In the genomic region with DNA sequence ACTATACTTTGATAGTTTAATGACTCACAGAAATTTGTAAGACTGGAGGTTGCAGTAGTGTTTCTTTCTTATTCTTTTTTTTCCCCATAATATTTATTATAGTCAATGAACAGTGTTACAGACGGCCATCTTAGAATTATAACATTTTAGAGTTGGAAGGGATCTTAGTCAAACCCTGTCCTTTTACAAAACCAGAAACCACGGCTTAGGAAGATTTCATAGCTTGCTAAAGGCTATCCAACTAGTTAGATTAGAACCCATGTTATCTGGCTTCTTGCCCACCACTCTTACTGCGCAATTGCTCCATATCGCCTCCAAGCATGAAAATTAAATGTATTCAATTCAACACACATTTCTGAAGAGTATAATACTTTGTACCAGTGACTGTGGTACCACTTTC, we compare ENCODE assay signal across 8 cellular contexts. TPM values are rescaled to one million over a fixed set of nuclear protein-coding genes. Genes with fewer than 3 reads are reported as not detected.
DNase-seq lines count a peak whose midpoint lies in the region; ATAC-seq, FAIRE-seq and TF ChIP-seq lines count a peak whose summit lies in the region.

No MANE protein-coding gene starts in this region.

- H3K27ac ChIP-seq in CD8-positive, alpha-beta memory T cell (ENCODE audit: low read depth, low read length): peak overlapping the region; percentile 91
- H3K27ac ChIP-seq in MM.1S (ENCODE audit: low read length) (peak overlapping the region; percentile 98; the same call in 1 of the 2 replicates), HepG2 (ENCODE audit: extremely low read length, insufficient read depth, low read length) (peak overlapping the region; percentile 96)

- H3K9me3 Mint-ChIP-seq in CD8-positive, alpha-beta memory T cell: peaks cover 0 to 2% (median 0%) of the 10 kb centered on the region in 5 donors
- no peaks in the 10 kb centered on the region for H3K9me3 Mint-ChIP-seq in type B pancreatic cell

- peak overlapping the region; percentile 74 for H3K4me3 ChIP-seq in CD8-positive, alpha-beta memory T cell (ENCODE audit: low read length)
- H3K4me3 ChIP-seq in MM.1S (ENCODE audit: low read length): peak overlapping the region; percentile 75
- peak overlapping the region; percentile 73 to 76 (median 76) for H3K4me3 ChIP-seq in HepG2 (replicated peaks in 1 of 3; ENCODE audit: insufficient read depth in 1 of 3, low read depth in 2 of 3, low read length in 3 of 3)

- no peak for TF ChIP-seq RAD21 in HepG2 (CRISPR knock-in tag; IDR thresholded peaks at IDR 0.05)

- no peaks in the 10 kb centered on the region for H3K9me3 ChIP-seq in CD8-positive, alpha-beta memory T cell (ENCODE audit: low read length)
- H3K9me3 ChIP-seq in MM.1S (replicated peaks; ENCODE audit: insufficient read depth, low read length) (no peaks in the 10 kb centered on the region), HepG2 (ENCODE audit: low read length) (no peaks in the 10 kb centered on the region)

- H3K27me3 ChIP-seq in CD8-positive, alpha-beta memory T cell (ENCODE audit: insufficient read depth, low read length, poor library complexity, severe bottlenecking): no peaks in the 10 kb centered on the region
- H3K27me3 ChIP-seq in MM.1S (replicated peaks; ENCODE audit: insufficient read depth, low read length) (no peaks in the 10 kb centered on the region), HepG2 (ENCODE audit: control insufficient read depth in 1 of 2, insufficient read depth in 2 of 2, low read length in 2 of 2) (no peaks in the 10 kb centered on the region)

- intact Hi-C loops in HepG2 (cut with micrococcal nuclease; ENCODE audit: unreplicated experiment): no loop called here

- BruUV-seq in HepG2 (replicated peaks; lab: Mats Ljungman, UMichigan): no TSS peak

- peak overlapping the region; percentile 41; the same call in 1 of the 2 replicates for H3K4me2 ChIP-seq in MM.1S (ENCODE audit: low read depth, low read length)
- H3K4me2 ChIP-seq in HepG2 (ENCODE audit: low read depth, low read length): peak overlapping the region; percentile 71

- TF ChIP-seq EP300 in HepG2 (IDR thresholded peaks at IDR 0.05; ENCODE audit: low read depth in 2 of 2, low read length in 2 of 2) (no peak), HepG2 (CRISPR knock-in tag; IDR thresholded peaks at IDR 0.05; ENCODE audit: borderline replicate concordance) (no peak)

- no peaks in the 10 kb centered on the region for H3K9me2 ChIP-seq in MM.1S (replicated peaks; ENCODE audit: insufficient read depth, low read length)

- H3K9ac ChIP-seq in MM.1S (ENCODE audit: low read length) (peak overlapping the region; percentile 95; the same call in 1 of the 2 replicates), HepG2 (ENCODE audit: insufficient read depth, low read depth, low read length) (peak overlapping the region; percentile 90)

- H3K4me3 Mint-ChIP-seq in CD8-positive, alpha-beta memory T cell: peak overlapping the region; percentile 85 to 99 (median 95)
- peak overlapping the region; percentile 92 for H3K4me3 Mint-ChIP-seq in type B pancreatic cell

- no peak for TF ChIP-seq CTCF in MM.1S (IDR thresholded peaks at IDR 0.05; ENCODE audit: low read length)
- no peak for TF ChIP-seq CTCF in HepG2 (CRISPR knock-in tag; IDR thresholded peaks at IDR 0.05)
- TF ChIP-seq CTCF in type B pancreatic cell (conservative IDR thresholded peaks at IDR 0.05): no peak

- peak in 1 of 5 donors; percentile 13 for DNase-seq in CD8-positive, alpha-beta memory T cell
- no peak for DNase-seq in MM.1S
- peak; percentile 37 for DNase-seq in astrocyte of the hippocampus (ENCODE audit: low read depth, low spot score)
- DNase-seq in HepG2 (ENCODE audit: low spot score): no peak
- DNase-seq in type B pancreatic cell (ENCODE audit: extremely low spot score, unreplicated experiment): no peak
- no peak for DNase-seq in AML-193 (lab: John Stamatoyannopoulos, UW)
- DNase-seq in cerebellum (ENCODE audit: low spot score): no peak

- FAIRE-seq in HepG2 (lab: Jason Lieb, UNC): no peak

- H4K20me1 ChIP-seq in MM.1S (ENCODE audit: insufficient read depth, low read length) (no peaks in the 10 kb centered on the region), HepG2 (ENCODE audit: insufficient read depth, low read length) (no peaks in the 10 kb centered on the region)

- ATAC-seq in HepG2: no peak
- no peak for ATAC-seq in HG02678 (IDR thresholded peaks at IDR 0.05; ENCODE audit: unreplicated experiment)

- H3K79me2 ChIP-seq in MM.1S (ENCODE audit: low read length) (peaks cover 47% of the 10 kb centered on the region), HepG2 (ENCODE audit: insufficient read depth, low read length) (peaks cover 40% of the 10 kb centered on the region)

- H2AFZ ChIP-seq in MM.1S (ENCODE audit: low read length) (no peak overlapping the region), HepG2 (ENCODE audit: low read length) (no peak overlapping the region)

- H3F3A ChIP-seq in MM.1S (ENCODE audit: insufficient read depth, low read length): peaks cover 7% of the 10 kb centered on the region; the same call in 1 of the 2 replicates

- POLR2A ChIA-PET in CD8-positive, alpha-beta memory T cell (lab: Charles Lee): interaction anchor here (1.0 to 1.1 kb wide), 2 partner anchors 98 to 485 kb away, joined by 4 read pairs; partner anchors contain the start of gene SH2D1A
- POLR2A ChIA-PET in HepG2 (lab: Yijun Ruan, JAX): interaction anchor here (0.6 to 2.0 kb wide), 6 partner anchors 9 to 84 kb away, joined by 3 to 11 read pairs (median 4); no protein-coding TSS in a partner anchor

- peaks cover 0 to 11% (median 0%) of the 10 kb centered on the region in 3 donors for H3K36me3 Mint-ChIP-seq in CD8-positive, alpha-beta memory T cell
- H3K36me3 Mint-ChIP-seq in type B pancreatic cell: no peaks in the 10 kb centered on the region

- peaks cover 16 to 31% (median 24%) of the 10 kb centered on the region in 3 donors for H3K4me1 Mint-ChIP-seq in CD8-positive, alpha-beta memory T cell
- H3K4me1 Mint-ChIP-seq in type B pancreatic cell (ENCODE audit: unreplicated experiment): peaks cover 5% of the 10 kb centered on the region

- H3K4me1 ChIP-seq in CD8-positive, alpha-beta memory T cell (ENCODE audit: insufficient read depth, low read length): peaks cover 7% of the 10 kb centered on the region
- H3K4me1 ChIP-seq in MM.1S (ENCODE audit: low read length) (no peaks in the 10 kb centered on the region; the same call in 1 of the 2 replicates), HepG2 (ENCODE audit: insufficient read depth, low read length) (peaks cover 9% of the 10 kb centered on the region; the same call in 1 of the 2 replicates)

- no peak for TF ChIP-seq POLR2A in HepG2 (IDR thresholded peaks at IDR 0.05; ENCODE audit: insufficient read depth in 1 of 2, low read depth in 2 of 2, low read length in 2 of 2)

- 2% methylated on average over 4 of the region's 4 CpGs for WGBS in HepG2 (ENCODE audit: low lambda C conversion rate)

- in situ Hi-C loops in HepG2 (cut with HindIII; ENCODE audit: extremely low pct_ligation_motif_present, low pct_unique_long_range_greater_than_20kb): no loop called here

- CTCF ChIA-PET in CD8-positive, alpha-beta memory T cell (lab: Charles Lee): no interaction called here
- CTCF ChIA-PET in HepG2 (lab: Yijun Ruan, JAX; ENCODE audit: low intra/inter-chr PET ratio, low total read pairs): no interaction called here

- no peaks in the 10 kb centered on the region for H3K36me3 ChIP-seq in CD8-positive, alpha-beta memory T cell (ENCODE audit: insufficient read depth, low read length)
- H3K36me3 ChIP-seq in MM.1S (replicated peaks; ENCODE audit: insufficient read depth, low read length): no peaks in the 10 kb centered on the region
- no peaks in the 10 kb centered on the region for H3K36me3 ChIP-seq in HepG2 (replicated peaks in 1 of 2; ENCODE audit: control insufficient read depth in 1 of 2, insufficient read depth in 2 of 2, low read length in 2 of 2)

- H3K27ac Mint-ChIP-seq in CD8-positive, alpha-beta memory T cell: peak overlapping the region; percentile 89 to 98 (median 96)
- H3K27ac Mint-ChIP-seq in type B pancreatic cell: peak overlapping the region; percentile 92

- peaks cover 0 to 2% of the 10 kb centered on the region in 2 donors for H3K27me3 Mint-ChIP-seq in CD8-positive, alpha-beta memory T cell
- no peaks in the 10 kb centered on the region for H3K27me3 Mint-ChIP-seq in type B pancreatic cell

RNA-seq across cellular contexts. Expression of gene XIAP, which starts 1.1 kb away (rescaled TPM):
- 10 to 100 TPM; 33.0 to 34.9 TPM for total RNA-seq in CD8-positive, alpha-beta memory T cell
- polyA plus RNA-seq in CD8-positive, alpha-beta memory T cell: 10.8 TPM
- 29.5 and 53.0 TPM in 2 replicates for total RNA-seq in HepG2 (2016; rRNA removed; fragmentation: Illumina TruSeq; extraction: Trizol)
- 6.8 and 12.3 TPM in 2 replicates for total RNA-seq in HepG2 (2016; cell fraction: cytosol; rRNA removed; fragmentation: Illumina TruSeq; extraction: Trizol; ENCODE audit: low read depth)
- 28.7 and 48.6 TPM in 2 replicates for total RNA-seq in HepG2 (2016; cell fraction: insoluble cytoplasmic fraction; rRNA removed; fragmentation: Illumina TruSeq; extraction: Trizol)
- total RNA-seq in HepG2 (2016; cell fraction: membrane; rRNA removed; fragmentation: Illumina TruSeq; extraction: Trizol): 13.6 and 23.0 TPM in 2 replicates
- 21.6 and 21.7 TPM in 2 replicates for total RNA-seq in HepG2 (2016; cell fraction: nucleus; rRNA removed; fragmentation: Illumina TruSeq; extraction: Trizol)
- 10.1 and 12.9 TPM in 2 replicates for polyA plus RNA-seq in HepG2 (2011; rRNA removed)
- polyA plus RNA-seq in HepG2 (2011; cell fraction: cytosol; rRNA removed): 5.9 and 6.5 TPM in 2 replicates
- 5.7 and 6.6 TPM in 2 replicates for polyA plus RNA-seq in HepG2 (2011; cell fraction: nucleus; rRNA removed)
- polyA plus RNA-seq in HepG2 (2012): 8.7 and 9.1 TPM in 2 replicates
- 2.9 and 3.8 TPM in 2 replicates for polyA plus RNA-seq in HepG2 (2016; cell fraction: cytosol; fragmentation: Illumina TruSeq; extraction: Trizol; ENCODE audit: low read depth)
- 17.7 and 18.6 TPM in 2 replicates for polyA plus RNA-seq in HepG2 (2016; cell fraction: insoluble cytoplasmic fraction; fragmentation: Illumina TruSeq; extraction: Trizol; ENCODE audit: low read depth)
- polyA plus RNA-seq in HepG2 (2016; cell fraction: membrane; fragmentation: Illumina TruSeq; extraction: Trizol; ENCODE audit: low read depth): 3.7 and 4.0 TPM in 2 replicates
- 18.5 and 21.5 TPM in 2 replicates for polyA plus RNA-seq in HepG2 (2016; cell fraction: nucleus; fragmentation: Illumina TruSeq; extraction: Trizol; ENCODE audit: insufficient read depth, low read depth)
- 8.4 and 14.4 TPM in 2 replicates for polyA minus RNA-seq in HepG2 (2011; rRNA and poly(A)+ RNA removed; ENCODE audit: low replicate concordance)
- 13.2 and 19.9 TPM in 2 replicates for polyA minus RNA-seq in HepG2 (2011; cell fraction: cytosol; rRNA and poly(A)+ RNA removed)
- 16.2 and 17.1 TPM in 2 replicates for polyA minus RNA-seq in HepG2 (2011; cell fraction: nucleus; rRNA and poly(A)+ RNA removed)
- 34.4 and 37.3 TPM in 2 replicates for total RNA-seq in type B pancreatic cell (ENCODE audit: low replicate concordance)
- 48.0 TPM for total RNA-seq in cerebellum
